29 cellular contexts compared by ENCODE assay signal in genomic region chr22:47457021-47457420, GRCh38.
"Had no signal": no experiment of that assay in that cellular context is flagged by ENCODE, and none has a peak within 500 bp of the region (broad histone marks: within the 10 kb centered on the region; RNA-seq: fewer than 3 reads in every experiment).

No MANE protein-coding gene starts in this region.

- H3K4me1 ChIP-seq: adrenal gland, body of pancreas, heart left ventricle had no signal

- H3K4me3 Mint-ChIP-seq: activated B cell treated with CpG ODN at 0.5 μM for 24 hours; activated CD8-positive, alpha-beta T cell treated with anti-CD3 and anti-CD28 coated beads for 36 hours; activated naive CD4-positive, alpha-beta T cell treated with anti-CD3 and anti-CD28 coated beads, Interleukin-2, amount 50 U/mL, for 24 hours; activated naive CD8-positive, alpha-beta T cell treated with anti-CD3 and anti-CD28 coated beads for 36 hours; activated naive CD8-positive, alpha-beta T cell treated with anti-CD3 and anti-CD28 coated beads, Interleukin-2, amount 50 U/mL, for 24 hours; activated T-cell treated with anti-CD3 and anti-CD28 coated beads, Interleukin-2, amount 50 U/mL, for 4 hours; activated T-helper 17 cell treated with anti-CD3 and anti-CD28 coated beads, Interleukin-2, amount 50 U/mL, for 72 hours; T-cell; T-helper 1 cell treated with Interleukin-12 subunit alpha and Interleukin-12 subunit beta and Interleukin-4 antibody, amounts not matched to agents 30 μg/mL and 1 μg/mL, for 36 hours; T-helper 2 cell treated with Interferon-gamma antibody and Interleukin-4, amounts not matched to agents 5 μg/mL and 100 μg/mL, for 36 hours had no signal

- H3K36me3 ChIP-seq: adrenal gland, heart left ventricle, WERI-Rb-1 had no signal

- H3K9me3 ChIP-seq: adrenal gland, body of pancreas had no signal

- H3K27me3 Mint-ChIP-seq: activated B cell treated with CpG ODN at 0.5 μM for 24 hours; activated CD8-positive, alpha-beta T cell treated with anti-CD3 and anti-CD28 coated beads for 36 hours; activated naive CD4-positive, alpha-beta T cell treated with anti-CD3 and anti-CD28 coated beads, Interleukin-2, amount 50 U/mL, for 24 hours; activated naive CD8-positive, alpha-beta T cell treated with anti-CD3 and anti-CD28 coated beads for 36 hours; activated naive CD8-positive, alpha-beta T cell treated with anti-CD3 and anti-CD28 coated beads, Interleukin-2, amount 50 U/mL, for 24 hours had no signal

- H3K4me3 ChIP-seq: adrenal gland, body of pancreas, heart left ventricle had no signal

- H3K27me3 ChIP-seq: adrenal gland, body of pancreas, heart left ventricle had no signal

- ATAC-seq: activated CD4-positive, CD25-positive, alpha-beta regulatory T cell treated with anti-CD3 and anti-CD28 coated beads, Interleukin-2, amount 50 U/mL, for 24 hours; activated CD8-positive, alpha-beta T cell treated with anti-CD3 and anti-CD28 coated beads for 36 hours; activated naive CD8-positive, alpha-beta T cell treated with anti-CD3 and anti-CD28 coated beads, Interleukin-2, amount 50 U/mL, for 24 hours; activated T-cell treated with anti-CD3 and anti-CD28 coated beads, Interleukin-2, amount 50 U/mL, for 4 hours; activated T-helper 17 cell treated with anti-CD3 and anti-CD28 coated beads, Interleukin-2, amount 50 U/mL, for 72 hours; body of pancreas; heart left ventricle; T-cell had no signal

- H3K27ac Mint-ChIP-seq: activated B cell treated with CpG ODN at 0.5 μM for 24 hours; activated CD8-positive, alpha-beta T cell treated with anti-CD3 and anti-CD28 coated beads for 36 hours; activated naive CD4-positive, alpha-beta T cell treated with anti-CD3 and anti-CD28 coated beads, Interleukin-2, amount 50 U/mL, for 24 hours; activated naive CD8-positive, alpha-beta T cell treated with anti-CD3 and anti-CD28 coated beads for 36 hours; activated naive CD8-positive, alpha-beta T cell treated with anti-CD3 and anti-CD28 coated beads, Interleukin-2, amount 50 U/mL, for 24 hours; activated T-helper 17 cell treated with anti-CD3 and anti-CD28 coated beads, Interleukin-2, amount 50 U/mL, for 72 hours; T-cell; T-helper 1 cell treated with Interleukin-12 subunit alpha and Interleukin-12 subunit beta and Interleukin-4 antibody, amounts not matched to agents 30 μg/mL and 1 μg/mL, for 36 hours; T-helper 2 cell treated with Interferon-gamma antibody and Interleukin-4, amounts not matched to agents 5 μg/mL and 100 μg/mL, for 36 hours had no signal

- H3K9me3 Mint-ChIP-seq: T-helper 2 cell treated with Interferon-gamma antibody and Interleukin-4, amounts not matched to agents 5 μg/mL and 100 μg/mL, for 36 hours had no signal

- H3K27ac ChIP-seq: adrenal gland, body of pancreas, epithelial cell of prostate, heart left ventricle, WERI-Rb-1 had no signal

- DNase-seq: activated B cell treated with CpG ODN at 0.5 μM for 24 hours; activated CD4-positive, alpha-beta T cell treated with anti-CD3 and anti-CD28 coated beads for 48 hours; activated CD4-positive, alpha-beta T cell treated with anti-CD3 and anti-CD28 coated beads, Interleukin-2, amount 50 U/mL, for 1 hour; activated CD4-positive, alpha-beta T cell treated with anti-CD3 and anti-CD28 coated beads, Interleukin-2, amount 50 U/mL, for 48 hours; activated CD8-positive, alpha-beta memory T cell treated with anti-CD3 and anti-CD28 coated beads for 24 hours; activated CD8-positive, alpha-beta T cell treated with anti-CD3 and anti-CD28 coated beads for 36 hours; activated effector memory CD4-positive, alpha-beta T cell treated with Interleukin-2 at 50 U/mL for 16 hours; activated gamma-delta T cell treated with Interleukin-2 at 50 U/mL for 16 hours; activated naive CD4-positive, alpha-beta T cell treated with Interleukin-2 at 50 U/mL for 16 hours; activated naive CD8-positive, alpha-beta T cell treated with anti-CD3 and anti-CD28 coated beads for 36 hours; activated naive CD8-positive, alpha-beta T cell treated with anti-CD3 and anti-CD28 coated beads, Interleukin-2, amount 50 U/mL, for 24 hours; activated T-cell treated with anti-CD3 and anti-CD28 coated beads, Interleukin-2, amount 50 U/mL, for 4 hours; adrenal gland; amygdala; aorta; body of pancreas; caudate nucleus; effector CD8-positive, alpha-beta T cell; foreskin fibroblast; heart left ventricle; T-cell; T1000; WERI-Rb-1 had no signal

- H3K36me3 Mint-ChIP-seq: activated naive CD4-positive, alpha-beta T cell treated with anti-CD3 and anti-CD28 coated beads, Interleukin-2, amount 50 U/mL, for 24 hours; activated naive CD8-positive, alpha-beta T cell treated with anti-CD3 and anti-CD28 coated beads for 36 hours had no signal

- H3K4me1 Mint-ChIP-seq: activated B cell treated with CpG ODN at 0.5 μM for 24 hours; activated naive CD4-positive, alpha-beta T cell treated with anti-CD3 and anti-CD28 coated beads, Interleukin-2, amount 50 U/mL, for 24 hours; activated naive CD8-positive, alpha-beta T cell treated with anti-CD3 and anti-CD28 coated beads for 36 hours; activated T-helper 17 cell treated with anti-CD3 and anti-CD28 coated beads, Interleukin-2, amount 50 U/mL, for 72 hours; T-cell had no signal
